In the genomic region with DNA sequence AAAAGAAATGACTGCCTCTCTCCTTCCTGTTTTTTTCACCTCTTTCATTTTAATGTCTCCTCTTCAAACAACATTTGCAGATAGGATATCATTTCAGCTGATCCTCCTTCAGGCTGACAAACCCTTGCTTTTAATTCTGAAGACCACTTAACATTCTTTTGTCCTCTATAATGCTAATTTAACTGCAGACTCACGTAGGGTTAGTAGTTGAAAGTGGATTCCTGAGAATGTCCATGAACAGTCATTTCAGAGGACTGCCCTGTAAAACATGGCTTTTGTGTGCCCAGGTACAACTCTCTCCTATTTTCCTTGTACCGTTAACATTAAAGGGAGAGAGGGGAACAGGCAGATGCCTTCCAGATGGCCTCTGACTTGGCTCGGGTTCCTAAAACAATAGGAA, we compare ENCODE assay signal across 23 cellular contexts.
"Had no signal": no experiment of that assay in that cellular context is flagged by ENCODE, and none has a peak within 500 bp of the region (broad histone marks: within the 10 kb centered on the region; RNA-seq: fewer than 3 reads in every experiment).

No MANE protein-coding gene starts in this region.

- H3K36me3 Mint-ChIP-seq: activated CD8-positive, alpha-beta memory T cell treated with anti-CD3 and anti-CD28 coated beads, Interleukin-2, amount 10 ng/mL, durations not matched to agents 7 days and 5 days; activated naive CD4-positive, alpha-beta T cell treated with anti-CD3 and anti-CD28 coated beads, Interleukin-2, amount 50 U/mL, for 72 hours had no signal

- ATAC-seq: activated CD8-positive, alpha-beta memory T cell treated with anti-CD3 and anti-CD28 coated beads, Interleukin-2, amount 10 ng/mL, durations not matched to agents 7 days and 5 days; activated naive CD4-positive, alpha-beta T cell treated with anti-CD3 and anti-CD28 coated beads, Interleukin-2, amount 50 U/mL, for 72 hours; activated naive CD8-positive, alpha-beta T cell treated with anti-CD3 and anti-CD28 coated beads, Interleukin-2, amount 50 U/mL, for 24 hours; body of pancreas; K562; PC-3 had no signal

- H3K27me3 Mint-ChIP-seq: activated CD4-positive, alpha-beta T cell treated with anti-CD3 and anti-CD28 coated beads, Interleukin-2, amount 10 ng/mL, durations not matched to agents 24 days and 14 days; activated CD8-positive, alpha-beta memory T cell treated with anti-CD3 and anti-CD28 coated beads, Interleukin-2, amount 10 ng/mL, durations not matched to agents 7 days and 5 days had no signal

- H3K4me3 Mint-ChIP-seq: activated CD4-positive, alpha-beta T cell treated with anti-CD3 and anti-CD28 coated beads, Interleukin-2, amount 10 ng/mL, durations not matched to agents 24 days and 14 days; activated CD8-positive, alpha-beta memory T cell treated with anti-CD3 and anti-CD28 coated beads, Interleukin-2, amount 10 ng/mL, durations not matched to agents 7 days and 5 days; activated naive CD8-positive, alpha-beta T cell treated with anti-CD3 and anti-CD28 coated beads, Interleukin-2, amount 50 U/mL, for 24 hours; activated T-cell treated with anti-CD3 and anti-CD28 coated beads, Interleukin-2, amount 50 U/mL, for 24 hours; activated T-helper 1 cell treated with anti-CD3 and anti-CD28 coated beads, Interleukin-12 subunit alpha, Interleukin-12 subunit beta, Interleukin-2, Interleukin-4 antibody, amounts not matched to agents 30 ng/mL and 10 ng/mL and 1 ng/mL, durations not matched to agents 14 hours and 24 hours and 36 hours; central memory CD8-positive, alpha-beta T cell; T-helper 2 cell treated with Interferon-gamma antibody and Interleukin-4, amounts not matched to agents 5 μg/mL and 100 μg/mL, for 36 hours had no signal

- H3K4me1 Mint-ChIP-seq: activated CD4-positive, alpha-beta T cell treated with anti-CD3 and anti-CD28 coated beads, Interleukin-2, amount 10 ng/mL, durations not matched to agents 24 days and 14 days; activated CD8-positive, alpha-beta memory T cell treated with anti-CD3 and anti-CD28 coated beads, Interleukin-2, amount 10 ng/mL, durations not matched to agents 7 days and 5 days; activated naive CD8-positive, alpha-beta T cell treated with anti-CD3 and anti-CD28 coated beads, Interleukin-2, amount 50 U/mL, for 24 hours; central memory CD8-positive, alpha-beta T cell had no signal

- DNase-seq: activated CD4-positive, alpha-beta T cell treated with anti-CD3 and anti-CD28 coated beads, Interleukin-2, amount 10 ng/mL, durations not matched to agents 24 days and 14 days; activated CD4-positive, alpha-beta T cell treated with anti-CD3 and anti-CD28 coated beads, Interleukin-2, amount 50 U/mL, for 48 hours; activated CD4-positive, CD25-positive, alpha-beta regulatory T cell treated with anti-CD3 and anti-CD28 coated beads, Interleukin-2, amount 50 U/mL, for 72 hours; activated CD8-positive, alpha-beta memory T cell treated with anti-CD3 and anti-CD28 coated beads, Interleukin-2, amount 10 ng/mL, durations not matched to agents 7 days and 5 days; activated effector memory CD4-positive, alpha-beta T cell treated with anti-CD3 and anti-CD28 coated beads, Interleukin-2, amount 50 U/mL, for 16 hours; activated naive CD4-positive, alpha-beta T cell treated with Interleukin-2 at 50 U/mL for 16 hours; activated naive CD8-positive, alpha-beta T cell treated with anti-CD3 and anti-CD28 coated beads, Interleukin-2, amount 50 U/mL, for 24 hours; activated T-cell treated with anti-CD3 and anti-CD28 coated beads, Interleukin-2, amount 50 U/mL, for 24 hours; amniotic stem cell; body of pancreas; Karpas-422; NCI-H1105 treated with DMSO at 0.1 percent for 48 hours; NCI-H1436 treated with DMSO at 0.1 percent for 48 hours; NCI-H187; NCI-H446; NCI-H524; PC-3; SHP77 had no signal

- H3K27ac Mint-ChIP-seq: activated CD4-positive, alpha-beta T cell treated with anti-CD3 and anti-CD28 coated beads, Interleukin-2, amount 10 ng/mL, durations not matched to agents 24 days and 14 days; activated CD8-positive, alpha-beta memory T cell treated with anti-CD3 and anti-CD28 coated beads, Interleukin-2, amount 10 ng/mL, durations not matched to agents 7 days and 5 days; activated naive CD4-positive, alpha-beta T cell treated with anti-CD3 and anti-CD28 coated beads, Interleukin-2, amount 50 U/mL, for 72 hours; activated naive CD8-positive, alpha-beta T cell treated with anti-CD3 and anti-CD28 coated beads, Interleukin-2, amount 50 U/mL, for 24 hours; activated T-cell treated with anti-CD3 and anti-CD28 coated beads, Interleukin-2, amount 50 U/mL, for 24 hours; activated T-helper 1 cell treated with anti-CD3 and anti-CD28 coated beads, Interleukin-12 subunit alpha, Interleukin-12 subunit beta, Interleukin-2, Interleukin-4 antibody, amounts not matched to agents 30 ng/mL and 10 ng/mL and 1 ng/mL, durations not matched to agents 14 hours and 24 hours and 36 hours; T-helper 2 cell treated with Interferon-gamma antibody and Interleukin-4, amounts not matched to agents 5 μg/mL and 100 μg/mL, for 36 hours had no signal

- H3K9me3 Mint-ChIP-seq: activated CD4-positive, alpha-beta T cell treated with anti-CD3 and anti-CD28 coated beads, Interleukin-2, amount 10 ng/mL, durations not matched to agents 24 days and 14 days; activated naive CD4-positive, alpha-beta T cell treated with anti-CD3 and anti-CD28 coated beads, Interleukin-2, amount 50 U/mL, for 72 hours; activated naive CD8-positive, alpha-beta T cell treated with anti-CD3 and anti-CD28 coated beads, Interleukin-2, amount 50 U/mL, for 24 hours; activated T-cell treated with anti-CD3 and anti-CD28 coated beads, Interleukin-2, amount 50 U/mL, for 24 hours; activated T-helper 1 cell treated with anti-CD3 and anti-CD28 coated beads, Interleukin-12 subunit alpha, Interleukin-12 subunit beta, Interleukin-2, Interleukin-4 antibody, amounts not matched to agents 30 ng/mL and 10 ng/mL and 1 ng/mL, durations not matched to agents 14 hours and 24 hours and 36 hours; central memory CD8-positive, alpha-beta T cell; T-helper 2 cell treated with Interferon-gamma antibody and Interleukin-4, amounts not matched to agents 5 μg/mL and 100 μg/mL, for 36 hours had no signal
